Comparison of ENCODE assay signal across 9 cellular contexts in genomic region chr3:42749753-42750231, GRCh38. TPM values are rescaled to one million over a fixed set of nuclear protein-coding genes. Genes with fewer than 3 reads are reported as not detected.
A peak's percentile ranks its signal among the peaks of the same experiment; 100 is the strongest.
DNase-seq lines count a peak whose midpoint lies in the region; ATAC-seq and TF ChIP-seq lines count a peak whose summit lies in the region.
"Had no signal": no experiment of that assay in that cellular context is flagged by ENCODE, and none has a peak within 500 bp of the region (broad histone marks: within the 10 kb centered on the region; RNA-seq: fewer than 3 reads in every experiment).

No MANE protein-coding gene starts in this region.

- peak; percentile 29 for ATAC-seq in sciatic nerve

- no peaks in the 10 kb centered on the region for H3K9me3 Mint-ChIP-seq in activated CD4-positive, alpha-beta T cell treated with anti-CD3 and anti-CD28 coated beads, Interleukin-2, amount 10 ng/mL, durations not matched to agents 7 days and 5 days
- no peaks in the 10 kb centered on the region for H3K9me3 Mint-ChIP-seq in glutamatergic neuron (ENCODE audit: unreplicated experiment)
- H3K9me3 Mint-ChIP-seq: activated B cell treated with CpG ODN at 0.5 μM for 24 hours had no signal

- peak; percentile 22 for DNase-seq in activated CD4-positive, alpha-beta T cell treated with anti-CD3 and anti-CD28 coated beads, Interleukin-2, amount 10 ng/mL, durations not matched to agents 7 days and 5 days
- no peak for DNase-seq in activated CD4-positive, alpha-beta T cell treated with anti-CD3 and anti-CD28 coated beads for 4 hours
- DNase-seq in SKM-1 (lab: John Stamatoyannopoulos, UW; ENCODE audit: unreplicated experiment) (peak; percentile 73), glutamatergic neuron (peak; percentile 30), sciatic nerve (ENCODE audit: low spot score) (no peak), NCI-H1417 treated with DMSO at 0.1 percent for 48 hours (lab: John Stamatoyannopoulos, UW) (no peak), SHP77 treated with DMSO at 0.1 percent for 48 hours (lab: John Stamatoyannopoulos, UW) (no peak), NK-92 (lab: John Stamatoyannopoulos, UW; ENCODE audit: unreplicated experiment) (no peak)
- DNase-seq: activated B cell treated with CpG ODN at 0.5 μM for 24 hours had no signal

- no peaks in the 10 kb centered on the region for H3K27me3 Mint-ChIP-seq in activated CD4-positive, alpha-beta T cell treated with anti-CD3 and anti-CD28 coated beads, Interleukin-2, amount 10 ng/mL, durations not matched to agents 7 days and 5 days
- peaks cover 2% of the 10 kb centered on the region for H3K27me3 Mint-ChIP-seq in glutamatergic neuron (ENCODE audit: unreplicated experiment)
- H3K27me3 Mint-ChIP-seq: activated B cell treated with CpG ODN at 0.5 μM for 24 hours had no signal

- peaks cover 2% of the 10 kb centered on the region for H3K36me3 Mint-ChIP-seq in activated CD4-positive, alpha-beta T cell treated with anti-CD3 and anti-CD28 coated beads, Interleukin-2, amount 10 ng/mL, durations not matched to agents 7 days and 5 days (ENCODE audit: low read depth)
- H3K36me3 Mint-ChIP-seq in glutamatergic neuron (ENCODE audit: unreplicated experiment), result no peaks in the 10 kb centered on the region

- no peak overlapping the region for H3K4me3 Mint-ChIP-seq in activated CD4-positive, alpha-beta T cell treated with anti-CD3 and anti-CD28 coated beads, Interleukin-2, amount 10 ng/mL, durations not matched to agents 7 days and 5 days
- no peak overlapping the region for H3K4me3 Mint-ChIP-seq in glutamatergic neuron (ENCODE audit: unreplicated experiment)
- H3K4me3 Mint-ChIP-seq: activated B cell treated with CpG ODN at 0.5 μM for 24 hours had no signal

- peaks cover 46% of the 10 kb centered on the region for H3K4me1 Mint-ChIP-seq in activated CD4-positive, alpha-beta T cell treated with anti-CD3 and anti-CD28 coated beads, Interleukin-2, amount 10 ng/mL, durations not matched to agents 7 days and 5 days
- H3K4me1 Mint-ChIP-seq in glutamatergic neuron (ENCODE audit: low read depth, unreplicated experiment), result no peaks in the 10 kb centered on the region

- POLR2A ChIA-PET in activated CD4-positive, alpha-beta T cell treated with anti-CD3 and anti-CD28 coated beads, Interleukin-2, amount 10 ng/mL, durations not matched to agents 7 days and 5 days (lab: Charles Lee), result no interaction called here

- intact Hi-C loops in sciatic nerve (cut with DNase I), result loop anchor here (5.0 to 10.0 kb wide), 3 partner anchors 97 to 167 kb away; partner anchors contain the start of genes NKTR, SEC22C and ZBTB47

- CTCF ChIA-PET in activated CD4-positive, alpha-beta T cell treated with anti-CD3 and anti-CD28 coated beads, Interleukin-2, amount 10 ng/mL, durations not matched to agents 7 days and 5 days (lab: Charles Lee), result interaction anchor here (1.2 kb wide), 1 partner anchor 12 kb away, joined by 3 read pairs; no protein-coding TSS in a partner anchor

- peak overlapping the region; percentile 58 for H3K27ac Mint-ChIP-seq in activated CD4-positive, alpha-beta T cell treated with anti-CD3 and anti-CD28 coated beads, Interleukin-2, amount 10 ng/mL, durations not matched to agents 7 days and 5 days
- H3K27ac Mint-ChIP-seq in glutamatergic neuron (ENCODE audit: unreplicated experiment), result no peak overlapping the region
- H3K27ac Mint-ChIP-seq: activated B cell treated with CpG ODN at 0.5 μM for 24 hours had no signal

- peak; percentile 27 for TF ChIP-seq CTCF in glutamatergic neuron (IDR thresholded peaks at IDR 0.05; ENCODE audit: partially characterized antibody, unreplicated experiment)

RNA-seq across cellular contexts. Expression of gene CCDC13, which starts 23.3 kb away (rescaled TPM):
- total RNA-seq in activated CD4-positive, alpha-beta T cell treated with anti-CD3 and anti-CD28 coated beads, Interleukin-2, amount 10 ng/mL, durations not matched to agents 7 days and 5 days, result under 1 TPM; 0.60 to 0.65 TPM
- total RNA-seq in glutamatergic neuron (ENCODE audit: unreplicated experiment), result 1.0 TPM
- 3.1 TPM for total RNA-seq in sciatic nerve

RNA-seq across cellular contexts. Expression of gene HHATL, which starts 47.2 kb away (rescaled TPM):
- not detected for total RNA-seq in activated CD4-positive, alpha-beta T cell treated with anti-CD3 and anti-CD28 coated beads, Interleukin-2, amount 10 ng/mL, durations not matched to agents 7 days and 5 days
- 7.6 TPM for total RNA-seq in glutamatergic neuron (ENCODE audit: unreplicated experiment)
- not detected for total RNA-seq in sciatic nerve
- total RNA-seq: activated B cell treated with CpG ODN at 0.5 μM for 24 hours had no signal

RNA-seq across cellular contexts. Expression of gene HIGD1A, which starts 54.5 kb away (rescaled TPM):
- 10 to 100 TPM; 51.6 to 72.1 TPM for total RNA-seq in activated CD4-positive, alpha-beta T cell treated with anti-CD3 and anti-CD28 coated beads, Interleukin-2, amount 10 ng/mL, durations not matched to agents 7 days and 5 days
- total RNA-seq in glutamatergic neuron (ENCODE audit: unreplicated experiment), result 67.6 TPM
- 71.4 TPM for total RNA-seq in sciatic nerve

RNA-seq across cellular contexts. Expression of gene ACKR2, which starts 59.5 kb away (rescaled TPM):
- under 1 TPM; 0.40 to 0.73 TPM for total RNA-seq in activated CD4-positive, alpha-beta T cell treated with anti-CD3 and anti-CD28 coated beads, Interleukin-2, amount 10 ng/mL, durations not matched to agents 7 days and 5 days
- 0.64 TPM for total RNA-seq in glutamatergic neuron (ENCODE audit: unreplicated experiment)
- 19.0 TPM for total RNA-seq in sciatic nerve

Comparison
In these comparisons a context has a peak if more than half of its experiments do, and no peak if none do; other contexts are left out.
1. DNase-seq: peak in activated CD4-positive, alpha-beta T cell treated with anti-CD3 and anti-CD28 coated beads, Interleukin-2, amount 10 ng/mL, durations not matched to agents 7 days and 5 days (single experiment), SKM-1 (single experiment) and glutamatergic neuron (single experiment); none in activated CD4-positive, alpha-beta T cell treated with anti-CD3 and anti-CD28 coated beads for 4 hours (0 of 2), sciatic nerve (single experiment), NCI-H1417 treated with DMSO at 0.1 percent for 48 hours (single experiment), SHP77 treated with DMSO at 0.1 percent for 48 hours (single experiment) and NK-92 (single experiment).